In the genomic region with DNA sequence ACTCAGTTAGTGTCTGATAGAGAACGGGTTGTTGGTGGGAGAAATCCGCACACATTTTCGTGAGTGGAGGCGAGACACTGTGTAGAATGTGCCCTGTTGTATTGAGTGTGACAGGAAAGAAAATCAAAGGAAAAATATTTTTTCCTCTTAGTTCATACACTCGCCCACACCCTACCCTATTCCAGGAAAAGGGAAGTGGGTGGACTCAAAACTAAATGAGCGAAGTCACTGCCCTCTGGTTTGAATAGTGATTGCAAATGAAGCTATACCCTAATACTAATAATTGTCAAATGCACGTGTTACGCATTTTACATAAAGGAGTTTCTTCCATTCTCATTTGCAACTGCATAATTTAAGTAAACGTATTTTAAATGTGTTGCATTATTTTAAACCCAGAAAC, we compare ENCODE assay signal across 9 cellular contexts. TPM values are rescaled to one million over a fixed set of nuclear protein-coding genes. Genes with fewer than 3 reads are reported as not detected.
A peak's percentile ranks its signal among the peaks of the same experiment; 100 is the strongest.
DNase-seq lines count a peak whose midpoint lies in the region; ATAC-seq, FAIRE-seq and TF ChIP-seq lines count a peak whose summit lies in the region.
"Had no signal": no experiment of that assay in that cellular context is flagged by ENCODE, and none has a peak within 500 bp of the region (broad histone marks: within the 10 kb centered on the region; RNA-seq: fewer than 3 reads in every experiment).

No MANE protein-coding gene starts in this region.

- peak overlapping the region; percentile 82 for H3K27ac Mint-ChIP-seq in CD4-positive, alpha-beta T cell
- H3K27ac Mint-ChIP-seq in HFFc6, result no peak overlapping the region
- peak overlapping the region; percentile 76 for H3K27ac Mint-ChIP-seq in central memory CD8-positive, alpha-beta T cell (ENCODE audit: low read depth)
- H3K27ac Mint-ChIP-seq in neural crest cell (ENCODE audit: unreplicated experiment), result no peak overlapping the region

- POLR2A ChIA-PET in CD4-positive, alpha-beta T cell (lab: Charles Lee), result no interaction called here

- no peak for FAIRE-seq in GM19239 (lab: Jason Lieb, UNC)

- H3K9me3 Mint-ChIP-seq in CD4-positive, alpha-beta T cell, result peaks cover 23% of the 10 kb centered on the region
- H3K9me3 Mint-ChIP-seq in HFFc6 (peaks cover 62% of the 10 kb centered on the region), neural crest cell (peaks cover 9% of the 10 kb centered on the region)
- peaks cover 29% of the 10 kb centered on the region for H3K9me3 Mint-ChIP-seq in central memory CD8-positive, alpha-beta T cell

- peak overlapping the region; percentile 92 for H3K4me3 Mint-ChIP-seq in CD4-positive, alpha-beta T cell
- H3K4me3 Mint-ChIP-seq in HFFc6 (peak overlapping the region; percentile 87; the same call in 1 of the 2 replicates), neural crest cell (peak overlapping the region; percentile 88)
- peak overlapping the region; percentile 62 for H3K4me3 Mint-ChIP-seq in central memory CD8-positive, alpha-beta T cell

- DNase-seq in CD4-positive, alpha-beta T cell, result no peak
- DNase-seq in HFFc6, result no peak
- no peak for DNase-seq in central memory CD8-positive, alpha-beta T cell (ENCODE audit: low spot score in 2 of 2)
- no peak for DNase-seq in neural crest cell (ENCODE audit: low read depth, low spot score)
- no peak for DNase-seq in GM19239 (ENCODE audit: insufficient read length, low spot score)
- no peak for DNase-seq in DMS53 treated with DMSO at 0.1 percent for 48 hours (lab: John Stamatoyannopoulos, UW; ENCODE audit: unreplicated experiment)
- DNase-seq: activated CD8-positive, alpha-beta memory T cell treated with anti-CD3 and anti-CD28 coated beads, Interleukin-2, amount 50 U/mL, for 4 hours; NCI-H1048 had no signal

- intact Hi-C loops in CD4-positive, alpha-beta T cell (cut with DNase I, micrococcal nuclease), result loop anchor here in 1 of 2 experiments (2.0 kb wide), 1 partner anchor 52 kb away; no protein-coding TSS in a partner anchor

- peaks cover 81% of the 10 kb centered on the region for H3K36me3 Mint-ChIP-seq in CD4-positive, alpha-beta T cell (ENCODE audit: low read depth)
- peaks cover 51% of the 10 kb centered on the region for H3K36me3 Mint-ChIP-seq in HFFc6 (ENCODE audit: low read depth)
- peaks cover 16% of the 10 kb centered on the region for H3K36me3 Mint-ChIP-seq in central memory CD8-positive, alpha-beta T cell (ENCODE audit: insufficient read depth)
- H3K36me3 Mint-ChIP-seq in neural crest cell (ENCODE audit: low read depth), result peaks cover 45% of the 10 kb centered on the region

- CTCF ChIA-PET in CD4-positive, alpha-beta T cell (lab: Charles Lee), result interaction anchor here (1.8 kb wide), 1 partner anchor 39 kb away, joined by 4 read pairs; no protein-coding TSS in a partner anchor

- peaks cover 26% of the 10 kb centered on the region for H3K4me1 Mint-ChIP-seq in CD4-positive, alpha-beta T cell (ENCODE audit: low read depth)
- H3K4me1 Mint-ChIP-seq in HFFc6 (ENCODE audit: low read depth) (peaks cover 11% of the 10 kb centered on the region), neural crest cell (peaks cover 20% of the 10 kb centered on the region)
- peaks cover 11% of the 10 kb centered on the region for H3K4me1 Mint-ChIP-seq in central memory CD8-positive, alpha-beta T cell

- no peaks in the 10 kb centered on the region for H3K27me3 Mint-ChIP-seq in CD4-positive, alpha-beta T cell
- H3K27me3 Mint-ChIP-seq in HFFc6 (ENCODE audit: insufficient read depth) (peaks cover 4% of the 10 kb centered on the region; the same call in 1 of the 2 replicates), neural crest cell (ENCODE audit: low read depth) (no peaks in the 10 kb centered on the region)
- H3K27me3 Mint-ChIP-seq in central memory CD8-positive, alpha-beta T cell, result no peaks in the 10 kb centered on the region

- H3K27me3 ChIP-seq in CD4-positive, alpha-beta T cell (ENCODE audit: control insufficient read depth, insufficient read depth, low read length), result no peaks in the 10 kb centered on the region

- H3K27ac ChIP-seq in CD4-positive, alpha-beta T cell (ENCODE audit: low read depth, low read length), result no peak overlapping the region

- no peak for TF ChIP-seq CTCF in CD4-positive, alpha-beta T cell (IDR thresholded peaks at IDR 0.05)
- TF ChIP-seq CTCF in HFFc6 (IDR thresholded peaks at IDR 0.05) (no peak), neural crest cell (conservative IDR thresholded peaks at IDR 0.05) (no peak)

- no peak for ATAC-seq in CD4-positive, alpha-beta T cell (ENCODE audit: poor library complexity)
- no peak for ATAC-seq in central memory CD8-positive, alpha-beta T cell (replicated peaks; ENCODE audit: extremely low read depth, poor library complexity, severe bottlenecking)
- ATAC-seq in GM21576 (IDR thresholded peaks at IDR 0.05; ENCODE audit: unreplicated experiment), result no peak

- peaks cover 38% of the 10 kb centered on the region for H3K9me3 ChIP-seq in CD4-positive, alpha-beta T cell (ENCODE audit: control insufficient read depth, low read length)

RNA-seq across cellular contexts. Expression of gene ZNF347, which starts 2.0 kb away (rescaled TPM):
- 1 to 10 TPM; 3.8 to 3.9 TPM for total RNA-seq in CD4-positive, alpha-beta T cell
- 1 to 10 TPM; 3.5 to 5.4 (median 4.4) TPM for total RNA-seq in HFFc6 (2021; fragmentation: NEBNext Ultra II Directional; extraction: Animal tissue kit (Norgen Biotek cat#: 25700))
- total RNA-seq in neural crest cell, result 14.5 and 15.8 TPM in 2 replicates

RNA-seq across cellular contexts. Expression of gene ZNF415, which starts 24.2 kb away (rescaled TPM):
- 1 to 10 TPM; 1.2 to 1.7 TPM for total RNA-seq in CD4-positive, alpha-beta T cell
- total RNA-seq in HFFc6 (2021; fragmentation: NEBNext Ultra II Directional; extraction: Animal tissue kit (Norgen Biotek cat#: 25700)), result 1 to 10 TPM; 3.2 to 4.6 (median 4.0) TPM
- total RNA-seq in neural crest cell, result 12.6 and 13.6 TPM in 2 replicates

RNA-seq across cellular contexts. Expression of gene ZNF665, which starts 36.3 kb away (rescaled TPM):
- 1 to 10 TPM; 2.1 to 3.2 TPM for total RNA-seq in CD4-positive, alpha-beta T cell
- total RNA-seq in HFFc6 (2021; fragmentation: NEBNext Ultra II Directional; extraction: Animal tissue kit (Norgen Biotek cat#: 25700)), result under 1 TPM; 0.08 to 0.40 (median 0.20) TPM
- 5.2 and 8.2 TPM in 2 replicates for total RNA-seq in neural crest cell

RNA-seq across cellular contexts. Expression of gene ZNF160, which starts 53.7 kb away (rescaled TPM):
- 10 to 100 TPM; 42.1 to 45.5 TPM for total RNA-seq in CD4-positive, alpha-beta T cell
- 10 to 100 TPM; 13.5 to 17.3 (median 16.2) TPM for total RNA-seq in HFFc6 (2021; fragmentation: NEBNext Ultra II Directional; extraction: Animal tissue kit (Norgen Biotek cat#: 25700))
- 22.7 and 23.8 TPM in 2 replicates for total RNA-seq in neural crest cell

Comparison
In these comparisons a context has a peak if more than half of its experiments do, and no peak if none do; other contexts are left out.
1. H3K27ac Mint-ChIP-seq: peak in CD4-positive, alpha-beta T cell (single experiment) and central memory CD8-positive, alpha-beta T cell (single experiment); none in HFFc6 (single experiment) and neural crest cell (single experiment).
2. Peak in every context shown above with its lines, with median percentiles within 50 percentile points of each other: H3K4me3 Mint-ChIP-seq.